6 cellular contexts compared by ENCODE assay signal in the genomic region with DNA sequence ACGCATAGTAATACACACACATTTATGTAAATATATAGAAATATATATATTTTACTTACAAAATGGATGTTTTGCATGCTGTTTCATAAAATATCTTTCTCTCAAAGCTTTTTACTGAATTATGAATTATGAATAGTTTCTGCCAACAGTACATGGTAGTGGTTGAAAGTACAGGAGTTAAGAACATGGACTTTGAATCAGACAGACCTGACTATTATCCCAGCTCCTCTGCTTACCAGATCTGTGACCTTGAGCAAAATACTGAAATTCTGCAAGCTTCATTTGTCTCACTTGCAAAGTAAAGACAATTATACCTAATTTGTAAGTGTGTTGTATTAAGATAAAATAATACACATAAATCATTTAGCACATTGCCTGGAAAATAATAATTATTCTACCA.
"Had no signal": no experiment of that assay in that cellular context is flagged by ENCODE, and none has a peak within 500 bp of the region (broad histone marks: within the 10 kb centered on the region; RNA-seq: fewer than 3 reads in every experiment).

No MANE protein-coding gene starts in this region.

- FAIRE-seq: HTR-8/SVneo, K562 had no signal

- ATAC-seq: K562 had no signal

- H3K27ac ChIP-seq: HL-60 had no signal

- H3K4me3 ChIP-seq: K562 had no signal

- DNase-seq: IMR-90, KBM-7, KG1 had no signal
